ENCODE assay signal across 1 cellular context in the genomic region with DNA sequence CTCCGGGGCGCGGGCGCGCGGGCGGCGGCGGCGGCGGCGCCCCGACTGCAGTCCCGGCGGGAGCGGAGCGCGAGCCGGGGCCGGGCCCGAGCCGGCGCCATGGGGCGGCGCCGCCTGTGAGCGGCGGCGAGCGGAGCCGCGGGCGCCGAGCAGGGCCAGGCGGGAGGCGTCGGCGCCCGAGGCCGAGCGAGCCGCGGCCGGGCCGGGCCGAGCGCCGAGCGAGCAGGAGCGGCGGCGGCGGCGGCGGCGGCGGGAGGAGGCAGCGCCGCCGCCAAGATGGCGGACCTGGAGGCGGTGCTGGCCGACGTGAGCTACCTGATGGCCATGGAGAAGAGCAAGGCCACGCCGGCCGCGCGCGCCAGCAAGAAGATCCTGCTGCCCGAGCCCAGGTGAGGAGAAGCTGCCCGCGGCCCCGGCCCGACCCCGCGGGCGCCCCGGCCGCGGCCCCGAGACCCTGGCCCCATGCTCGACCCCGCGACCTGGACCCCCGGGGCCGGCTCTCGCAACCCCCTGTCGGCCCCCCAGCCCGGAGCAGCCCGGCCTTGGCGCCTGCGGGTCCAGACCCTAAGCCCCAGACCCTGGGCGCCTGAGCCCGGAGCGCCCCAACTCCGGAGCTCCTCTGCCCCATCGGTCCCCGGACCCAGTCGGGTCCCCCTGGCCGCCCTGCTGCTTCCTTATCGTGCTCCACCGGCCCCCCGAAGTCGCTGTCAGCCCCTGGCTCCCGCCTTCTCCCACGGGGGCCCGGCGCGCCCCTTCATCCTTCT.
TF ChIP-seq lines count a peak whose summit lies in the region.

A gene (plus strand): TSS at position 50 of the 764 bp plus-strand sequence. CDS start 227 bp downstream, at position 277.

TF ChIP-seq in GM12878, 131 proteins besides CTCF, POLR2A, EP300 and RAD21 (continued from another document):
- TF ChIP-seq MYC (IDR thresholded peaks at IDR 0.05; ENCODE audit: insufficient read depth, insufficient read length, insufficient replicate concordance, low read length, severe bottlenecking) (no peak), STAT3 (IDR thresholded peaks at IDR 0.05; ENCODE audit: low read depth, low read length) (no peak), CREB1 (IDR thresholded peaks at IDR 0.05; ENCODE audit: low read depth) (no peak), CHD1 (IDR thresholded peaks at IDR 0.05; ENCODE audit: low read depth, low read length) (no peak), MXI1 (IDR thresholded peaks at IDR 0.05; ENCODE audit: low read depth, low read length) (no peak), PML (IDR thresholded peaks at IDR 0.05; ENCODE audit: low read length) (no peak), KLF5 (IDR thresholded peaks at IDR 0.05; ENCODE audit: partially characterized antibody) (no peak), PAX5 (IDR thresholded peaks at IDR 0.05; ENCODE audit: borderline replicate concordance, low read depth, low read length) (no peak), SRF (IDR thresholded peaks at IDR 0.05; ENCODE audit: low read depth in 2 of 2, low read length in 2 of 2) (no peak), NFXL1 (IDR thresholded peaks at IDR 0.05; ENCODE audit: borderline replicate concordance) (no peak), ETV6 (conservative IDR thresholded peaks at IDR 0.05 in 1 of 2, IDR thresholded peaks at IDR 0.05 in 1 of 2; ENCODE audit: borderline replicate concordance in 1 of 2, low read depth in 1 of 2) (no peak), KAT2A (conservative IDR thresholded peaks at IDR 0.05; ENCODE audit: control insufficient read depth, low read depth, low read length) (no peak), FOXK2 (IDR thresholded peaks at IDR 0.05) (no peak), STAT1 (conservative IDR thresholded peaks at IDR 0.05) (no peak)
- TF ChIP-seq, protein P1, sequence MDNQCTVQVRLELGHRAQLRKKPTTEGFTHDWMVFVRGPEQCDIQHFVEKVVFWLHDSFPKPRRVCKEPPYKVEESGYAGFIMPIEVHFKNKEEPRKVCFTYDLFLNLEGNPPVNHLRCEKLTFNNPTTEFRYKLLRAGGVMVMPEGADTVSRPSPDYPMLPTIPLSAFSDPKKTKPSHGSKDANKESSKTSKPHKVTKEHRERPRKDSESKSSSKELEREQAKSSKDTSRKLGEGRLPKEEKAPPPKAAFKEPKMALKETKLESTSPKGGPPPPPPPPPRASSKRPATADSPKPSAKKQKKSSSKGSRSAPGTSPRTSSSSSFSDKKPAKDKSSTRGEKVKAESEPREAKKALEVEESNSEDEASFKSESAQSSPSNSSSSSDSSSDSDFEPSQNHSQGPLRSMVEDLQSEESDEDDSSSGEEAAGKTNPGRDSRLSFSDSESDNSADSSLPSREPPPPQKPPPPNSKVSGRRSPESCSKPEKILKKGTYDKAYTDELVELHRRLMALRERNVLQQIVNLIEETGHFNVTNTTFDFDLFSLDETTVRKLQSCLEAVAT (IDR thresholded peaks at IDR 0.05), result no peak
- TF ChIP-seq, protein P2, sequence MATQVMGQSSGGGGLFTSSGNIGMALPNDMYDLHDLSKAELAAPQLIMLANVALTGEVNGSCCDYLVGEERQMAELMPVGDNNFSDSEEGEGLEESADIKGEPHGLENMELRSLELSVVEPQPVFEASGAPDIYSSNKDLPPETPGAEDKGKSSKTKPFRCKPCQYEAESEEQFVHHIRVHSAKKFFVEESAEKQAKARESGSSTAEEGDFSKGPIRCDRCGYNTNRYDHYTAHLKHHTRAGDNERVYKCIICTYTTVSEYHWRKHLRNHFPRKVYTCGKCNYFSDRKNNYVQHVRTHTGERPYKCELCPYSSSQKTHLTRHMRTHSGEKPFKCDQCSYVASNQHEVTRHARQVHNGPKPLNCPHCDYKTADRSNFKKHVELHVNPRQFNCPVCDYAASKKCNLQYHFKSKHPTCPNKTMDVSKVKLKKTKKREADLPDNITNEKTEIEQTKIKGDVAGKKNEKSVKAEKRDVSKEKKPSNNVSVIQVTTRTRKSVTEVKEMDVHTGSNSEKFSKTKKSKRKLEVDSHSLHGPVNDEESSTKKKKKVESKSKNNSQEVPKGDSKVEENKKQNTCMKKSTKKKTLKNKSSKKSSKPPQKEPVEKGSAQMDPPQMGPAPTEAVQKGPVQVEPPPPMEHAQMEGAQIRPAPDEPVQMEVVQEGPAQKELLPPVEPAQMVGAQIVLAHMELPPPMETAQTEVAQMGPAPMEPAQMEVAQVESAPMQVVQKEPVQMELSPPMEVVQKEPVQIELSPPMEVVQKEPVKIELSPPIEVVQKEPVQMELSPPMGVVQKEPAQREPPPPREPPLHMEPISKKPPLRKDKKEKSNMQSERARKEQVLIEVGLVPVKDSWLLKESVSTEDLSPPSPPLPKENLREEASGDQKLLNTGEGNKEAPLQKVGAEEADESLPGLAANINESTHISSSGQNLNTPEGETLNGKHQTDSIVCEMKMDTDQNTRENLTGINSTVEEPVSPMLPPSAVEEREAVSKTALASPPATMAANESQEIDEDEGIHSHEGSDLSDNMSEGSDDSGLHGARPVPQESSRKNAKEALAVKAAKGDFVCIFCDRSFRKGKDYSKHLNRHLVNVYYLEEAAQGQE (IDR thresholded peaks at IDR 0.05; ENCODE audit: low read depth, low read length), result no peak
- TF ChIP-seq, protein P3, sequence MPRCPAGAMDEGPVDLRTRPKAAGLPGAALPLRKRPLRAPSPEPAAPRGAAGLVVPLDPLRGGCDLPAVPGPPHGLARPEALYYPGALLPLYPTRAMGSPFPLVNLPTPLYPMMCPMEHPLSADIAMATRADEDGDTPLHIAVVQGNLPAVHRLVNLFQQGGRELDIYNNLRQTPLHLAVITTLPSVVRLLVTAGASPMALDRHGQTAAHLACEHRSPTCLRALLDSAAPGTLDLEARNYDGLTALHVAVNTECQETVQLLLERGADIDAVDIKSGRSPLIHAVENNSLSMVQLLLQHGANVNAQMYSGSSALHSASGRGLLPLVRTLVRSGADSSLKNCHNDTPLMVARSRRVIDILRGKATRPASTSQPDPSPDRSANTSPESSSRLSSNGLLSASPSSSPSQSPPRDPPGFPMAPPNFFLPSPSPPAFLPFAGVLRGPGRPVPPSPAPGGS (IDR thresholded peaks at IDR 0.05; ENCODE audit: borderline replicate concordance, insufficient read depth, low read depth, low read length, poor library complexity, severe bottlenecking), result no peak
- TF ChIP-seq, protein P4, sequence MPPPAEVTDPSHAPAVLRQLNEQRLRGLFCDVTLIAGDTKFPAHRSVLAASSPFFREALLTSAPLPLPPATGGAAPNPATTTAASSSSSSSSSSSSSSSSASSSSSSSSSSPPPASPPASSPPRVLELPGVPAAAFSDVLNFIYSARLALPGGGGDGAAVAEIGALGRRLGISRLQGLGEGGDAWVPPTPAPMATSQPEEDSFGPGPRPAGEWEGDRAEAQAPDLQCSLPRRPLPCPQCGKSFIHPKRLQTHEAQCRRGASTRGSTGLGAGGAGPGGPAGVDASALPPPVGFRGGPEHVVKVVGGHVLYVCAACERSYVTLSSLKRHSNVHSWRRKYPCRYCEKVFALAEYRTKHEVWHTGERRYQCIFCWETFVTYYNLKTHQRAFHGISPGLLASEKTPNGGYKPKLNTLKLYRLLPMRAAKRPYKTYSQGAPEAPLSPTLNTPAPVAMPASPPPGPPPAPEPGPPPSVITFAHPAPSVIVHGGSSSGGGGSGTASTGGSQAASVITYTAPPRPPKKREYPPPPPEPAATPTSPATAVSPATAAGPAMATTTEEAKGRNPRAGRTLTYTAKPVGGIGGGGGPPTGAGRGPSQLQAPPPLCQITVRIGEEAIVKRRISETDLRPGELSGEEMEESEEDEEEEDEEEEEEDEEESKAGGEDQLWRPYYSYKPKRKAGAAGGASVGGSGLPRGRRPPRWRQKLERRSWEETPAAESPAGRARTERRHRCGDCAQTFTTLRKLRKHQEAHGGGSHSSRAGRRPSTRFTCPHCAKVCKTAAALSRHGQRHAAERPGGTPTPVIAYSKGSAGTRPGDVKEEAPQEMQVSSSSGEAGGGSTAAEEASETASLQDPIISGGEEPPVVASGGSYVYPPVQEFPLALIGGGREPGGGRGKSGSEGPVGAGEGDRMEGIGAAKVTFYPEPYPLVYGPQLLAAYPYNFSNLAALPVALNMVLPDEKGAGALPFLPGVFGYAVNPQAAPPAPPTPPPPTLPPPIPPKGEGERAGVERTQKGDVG (CRISPR knock-in tag; IDR thresholded peaks at IDR 0.05), result no peak
- TF ChIP-seq, protein P5, sequence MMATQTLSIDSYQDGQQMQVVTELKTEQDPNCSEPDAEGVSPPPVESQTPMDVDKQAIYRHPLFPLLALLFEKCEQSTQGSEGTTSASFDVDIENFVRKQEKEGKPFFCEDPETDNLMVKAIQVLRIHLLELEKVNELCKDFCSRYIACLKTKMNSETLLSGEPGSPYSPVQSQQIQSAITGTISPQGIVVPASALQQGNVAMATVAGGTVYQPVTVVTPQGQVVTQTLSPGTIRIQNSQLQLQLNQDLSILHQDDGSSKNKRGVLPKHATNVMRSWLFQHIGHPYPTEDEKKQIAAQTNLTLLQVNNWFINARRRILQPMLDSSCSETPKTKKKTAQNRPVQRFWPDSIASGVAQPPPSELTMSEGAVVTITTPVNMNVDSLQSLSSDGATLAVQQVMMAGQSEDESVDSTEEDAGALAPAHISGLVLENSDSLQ (IDR thresholded peaks at IDR 0.05), result no peak
